17 cellular contexts compared by ENCODE assay signal in the genomic region with DNA sequence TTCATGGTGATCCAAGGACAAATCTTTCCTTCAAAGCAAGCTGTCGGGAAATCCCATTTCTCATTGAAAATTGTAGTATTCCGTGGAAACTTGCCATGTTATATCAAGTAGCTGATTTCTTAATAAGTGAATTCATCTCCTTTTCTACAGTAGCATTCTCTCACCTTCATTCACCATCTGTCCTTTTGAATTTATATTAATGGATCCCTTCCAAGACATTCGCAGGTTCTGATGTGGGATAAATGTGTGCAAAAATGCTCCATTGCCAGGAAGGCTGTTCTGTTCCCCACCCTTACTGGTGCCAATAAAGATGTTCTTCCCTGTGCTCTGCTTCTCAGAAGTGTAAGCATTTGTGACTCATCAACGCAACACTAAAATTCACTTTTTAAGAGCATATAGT. TPM values are rescaled to one million over a fixed set of nuclear protein-coding genes. Genes with fewer than 3 reads are reported as not detected.
DNase-seq lines count a peak whose midpoint lies in the region; ATAC-seq and TF ChIP-seq lines count a peak whose summit lies in the region.
"Had no signal": no experiment of that assay in that cellular context is flagged by ENCODE, and none has a peak within 500 bp of the region (broad histone marks: within the 10 kb centered on the region; RNA-seq: fewer than 3 reads in every experiment).

No MANE protein-coding gene starts in this region.

- H3K36me3 ChIP-seq in iPS-20b (ENCODE audit: insufficient read depth, low read depth, low read length) (no peaks in the 10 kb centered on the region; the same call in 1 of the 2 replicates), BE2C (no peaks in the 10 kb centered on the region)
- H3K36me3 ChIP-seq: BLaER1, HAP-1 had no signal

- no peak overlapping the region for H3K27ac ChIP-seq in iPS-20b (ENCODE audit: low read length)
- H3K27ac ChIP-seq: 22Rv1, BLaER1 had no signal

- H3K4me1 ChIP-seq in iPS-20b (ENCODE audit: insufficient read depth, low read length): peaks cover 38% of the 10 kb centered on the region
- H3K4me1 ChIP-seq in BE2C: no peaks in the 10 kb centered on the region
- H3K4me1 ChIP-seq: Caco-2 had no signal

- H3K36me3 Mint-ChIP-seq in brain: no peaks in the 10 kb centered on the region
- H3K36me3 Mint-ChIP-seq: CD8-positive, alpha-beta memory T cell had no signal

- TF ChIP-seq CTCF in brain (conservative IDR thresholded peaks at IDR 0.05) (no peak), BE2C (IDR thresholded peaks at IDR 0.05; ENCODE audit: low read depth, low read length) (no peak)

- H3K27me3 Mint-ChIP-seq in brain: peaks cover 5% of the 10 kb centered on the region

- peak overlapping the region in 2 of 5 experiments; percentile 45 to 58 for H3K4me3 Mint-ChIP-seq in brain
- H3K4me3 Mint-ChIP-seq: CD8-positive, alpha-beta memory T cell had no signal

- H3K27ac Mint-ChIP-seq in brain: peak overlapping the region in 4 of 5 experiments; percentile 45 to 98 (median 98)
- H3K27ac Mint-ChIP-seq: CD8-positive, alpha-beta memory T cell had no signal

- H3K9ac ChIP-seq in iPS-20b (ENCODE audit: low read depth, low read length): peak overlapping the region; percentile 23; the same call in 1 of the 2 replicates
- H3K9ac ChIP-seq: BLaER1 had no signal

- peaks cover 0 to 24% (median 5%) of the 10 kb centered on the region in 5 experiments for H3K9me3 Mint-ChIP-seq in brain

- H3K27me3 ChIP-seq in iPS-20b (ENCODE audit: insufficient read depth, low read length) (no peaks in the 10 kb centered on the region), BE2C (peaks cover 24% of the 10 kb centered on the region)
- H3K27me3 ChIP-seq: BLaER1 had no signal

- H3K9me3 ChIP-seq in iPS-20b (ENCODE audit: insufficient read depth, low read depth, low read length) (peaks cover 8% of the 10 kb centered on the region; the same call in 1 of the 2 replicates), BE2C (no peaks in the 10 kb centered on the region)
- H3K9me3 ChIP-seq: HAP-1 had no signal

- peak; percentile 34 for DNase-seq in DMS 273 (lab: John Stamatoyannopoulos, UW; ENCODE audit: unreplicated experiment)
- no peak for DNase-seq in DMS 273 treated with DMSO at 0.1 percent for 48 hours (lab: John Stamatoyannopoulos, UW)
- DNase-seq in NCI-H1105 treated with DMSO at 0.1 percent for 48 hours (lab: John Stamatoyannopoulos, UW): no peak
- no peak for DNase-seq in HuH-7 (ENCODE audit: low spot score)
- DNase-seq in BE2C: no peak
- DNase-seq: Caco-2; CD8-positive, alpha-beta memory T cell; GOT3; IMR-90; KBM-7 had no signal

- H3K4me3 ChIP-seq in iPS-20b (ENCODE audit: low read length) (no peak overlapping the region), BE2C (ENCODE audit: low read depth, low read length) (no peak overlapping the region)
- H3K4me3 ChIP-seq: BLaER1, GM12878, HAP-1 had no signal

- ATAC-seq in GM18519 (IDR thresholded peaks at IDR 0.05; ENCODE audit: low FRiP score, unreplicated experiment): no peak
- ATAC-seq: GM12878 had no signal

- peaks cover 66% of the 10 kb centered on the region for H3K4me1 Mint-ChIP-seq in brain
- H3K4me1 Mint-ChIP-seq: CD8-positive, alpha-beta memory T cell had no signal

RNA-seq across cellular contexts. Expression of a gene that starts 36.2 kb away (rescaled TPM):
- 18.8 TPM for polyA plus RNA-seq in brain (ENCODE audit: insufficient read depth, low read depth, low replicate concordance)
- polyA plus RNA-seq in BE2C (2012; ENCODE audit: insufficient read depth, insufficient read length, low read depth): not detected
- polyA plus RNA-seq: CD8-positive, alpha-beta memory T cell; IMR-90 had no signal

RNA-seq across cellular contexts. Expression of a gene that starts 40.0 kb away (rescaled TPM):
- polyA plus RNA-seq in brain (ENCODE audit: insufficient read depth, low read depth, low replicate concordance): 0.12 TPM
- polyA plus RNA-seq in BE2C (2012; ENCODE audit: insufficient read depth, insufficient read length, low read depth): 0.63 TPM
